13 cellular contexts compared by ENCODE assay signal in genomic region chr10:61970182-61971015, GRCh38.
DNase-seq lines count a peak whose midpoint lies in the region; ATAC-seq and TF ChIP-seq lines count a peak whose summit lies in the region.
"Had no signal": no experiment of that assay in that cellular context is flagged by ENCODE, and none has a peak within 500 bp of the region (broad histone marks: within the 10 kb centered on the region; RNA-seq: fewer than 3 reads in every experiment).

No MANE protein-coding gene starts in this region.

- H3K4me1 Mint-ChIP-seq in naive thymus-derived CD4-positive, alpha-beta T cell = peaks cover 5 to 67% (median 42%) of the 10 kb centered on the region in 7 donors

- no peaks in the 10 kb centered on the region for H3K9me3 Mint-ChIP-seq in naive thymus-derived CD4-positive, alpha-beta T cell

- H3K4me1 ChIP-seq in naive thymus-derived CD4-positive, alpha-beta T cell (ENCODE audit: control insufficient read depth in 2 of 2, insufficient read depth in 2 of 2, low read length in 2 of 2) = peaks cover 0 to 14% of the 10 kb centered on the region in 2 donors

- no peak overlapping the region for H3K27ac ChIP-seq in naive thymus-derived CD4-positive, alpha-beta T cell (ENCODE audit: low read depth, low read length)

- CTCF ChIA-PET in naive thymus-derived CD4-positive, alpha-beta T cell (lab: Charles Lee) = no interaction called here

- no peak overlapping the region for H3K4me3 ChIP-seq in AG10803 (ENCODE audit: low read length)
- H3K4me3 ChIP-seq in naive thymus-derived CD4-positive, alpha-beta T cell (ENCODE audit: low read length) = no peak overlapping the region

- POLR2A ChIA-PET in naive thymus-derived CD4-positive, alpha-beta T cell (lab: Charles Lee) = interaction anchor here (0.7 kb wide), 1 partner anchor 278 kb away, joined by 4 read pairs; no protein-coding TSS in a partner anchor

- H3K27me3 Mint-ChIP-seq in naive thymus-derived CD4-positive, alpha-beta T cell = no peaks in the 10 kb centered on the region

- H3K36me3 ChIP-seq in naive thymus-derived CD4-positive, alpha-beta T cell (ENCODE audit: control insufficient read depth in 2 of 3, insufficient read depth in 3 of 3, low read length in 3 of 3) = no peaks in the 10 kb centered on the region

- peak; percentile 52 for DNase-seq in AG10803 (ENCODE audit: low read depth)
- DNase-seq in LHCN-M2 (ENCODE audit: low read depth) = peak; percentile 58
- peak; percentile 7 for DNase-seq in cerebellum (ENCODE audit: low spot score)
- no peak for DNase-seq in naive thymus-derived CD4-positive, alpha-beta T cell
- DNase-seq in OCI-M2 (lab: John Stamatoyannopoulos, UW; ENCODE audit: unreplicated experiment) = no peak
- no peak for DNase-seq in NCI-H1048 (lab: John Stamatoyannopoulos, UW)
- DNase-seq: DMS 273 treated with DMSO at 0.1 percent for 48 hours, foreskin melanocyte, OCI-M1, small intestine, trophoblast cell had no signal

- no peak for ATAC-seq in naive thymus-derived CD4-positive, alpha-beta T cell
- ATAC-seq in HG03039 (IDR thresholded peaks at IDR 0.05; ENCODE audit: unreplicated experiment) (no peak), HG02763 (IDR thresholded peaks at IDR 0.05; ENCODE audit: unreplicated experiment) (no peak)

- H3K36me3 Mint-ChIP-seq in naive thymus-derived CD4-positive, alpha-beta T cell = peaks cover 9 to 59% (median 50%) of the 10 kb centered on the region in 5 donors

- intact Hi-C loops in naive thymus-derived CD4-positive, alpha-beta T cell (cut with micrococcal nuclease) = no loop called here

- peak overlapping the region in 6 of 9 donors; percentile 13 to 65 (median 53) for H3K27ac Mint-ChIP-seq in naive thymus-derived CD4-positive, alpha-beta T cell

- peak overlapping the region in 1 of 10 donors; percentile 28 for H3K4me3 Mint-ChIP-seq in naive thymus-derived CD4-positive, alpha-beta T cell

- no peaks in the 10 kb centered on the region for H3K9me3 ChIP-seq in naive thymus-derived CD4-positive, alpha-beta T cell (ENCODE audit: control insufficient read depth in 2 of 3, low read length in 3 of 3)

- TF ChIP-seq CTCF in AG10803 (conservative IDR thresholded peaks at IDR 0.05; ENCODE audit: low read length) = no peak

- no peaks in the 10 kb centered on the region for H3K27me3 ChIP-seq in naive thymus-derived CD4-positive, alpha-beta T cell (ENCODE audit: control insufficient read depth in 2 of 2, insufficient read depth in 2 of 2, low read length in 2 of 2)

Comparison
In these comparisons a context has a peak if more than half of its experiments do, and no peak if none do; other contexts are left out.
1. DNase-seq: peak in AG10803 (single experiment), LHCN-M2 (single experiment) and cerebellum (single experiment); none in naive thymus-derived CD4-positive, alpha-beta T cell (0 of 9), OCI-M2 (single experiment) and NCI-H1048 (single experiment).